ENCODE assay signal across 8 cellular contexts in the genomic region with DNA sequence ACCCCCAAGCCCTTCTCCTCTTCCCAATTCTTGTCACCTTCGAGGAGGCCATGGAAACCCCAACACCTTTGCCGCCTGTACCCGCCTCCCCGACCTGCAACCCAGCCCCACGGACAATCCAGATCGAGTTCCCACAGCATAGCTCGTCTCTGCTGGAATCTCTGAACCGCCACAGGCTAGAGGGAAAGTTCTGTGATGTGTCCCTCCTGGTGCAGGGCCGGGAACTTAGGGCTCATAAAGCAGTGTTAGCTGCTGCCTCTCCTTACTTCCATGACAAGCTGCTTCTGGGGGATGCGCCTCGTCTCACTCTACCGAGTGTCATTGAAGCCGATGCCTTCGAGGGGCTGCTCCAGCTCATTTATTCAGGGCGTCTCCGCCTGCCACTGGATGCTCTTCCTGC. TPM values are rescaled to one million over a fixed set of nuclear protein-coding genes. Genes with fewer than 3 reads are reported as not detected.
DNase-seq lines count a peak whose midpoint lies in the region; ATAC-seq and TF ChIP-seq lines count a peak whose summit lies in the region.

No MANE protein-coding gene starts in this region.

- no peaks in the 10 kb centered on the region; the same call in 1 of the 2 replicates for H3K36me3 ChIP-seq in Caco-2 (ENCODE audit: control insufficient read depth, insufficient read depth, low read length)
- peaks cover 15% of the 10 kb centered on the region; the same call in 1 of the 2 replicates for H3K36me3 ChIP-seq in PC-3 (ENCODE audit: low read depth, low read length)
- H3K36me3 ChIP-seq in esophagus muscularis mucosa = peaks cover 0 to 26% (median 19%) of the 10 kb centered on the region in 4 donors
- H3K36me3 ChIP-seq in ovary = no peaks in the 10 kb centered on the region

- TF ChIP-seq CTCF in Caco-2 (IDR thresholded peaks at IDR 0.05; ENCODE audit: insufficient read depth in 1 of 2, low read depth in 1 of 2, low read length in 1 of 2, severe bottlenecking in 1 of 2, unreplicated experiment in 1 of 2) (no peak), PC-3 (conservative IDR thresholded peaks at IDR 0.05; ENCODE audit: low read depth, low read length) (no peak), esophagus muscularis mucosa (IDR thresholded peaks at IDR 0.05) (no peak), ovary (IDR thresholded peaks at IDR 0.05) (no peak)

- POLR2A ChIA-PET in Caco-2 (lab: Charles Lee) (interaction anchor here (0.6 to 1.4 kb wide), 6 partner anchors 29 to 1640 kb away, joined by 3 to 8 read pairs (median 4); a partner anchor contains a TSS), PC-3 (lab: Charles Lee; ENCODE audit: unreplicated experiment) (interaction anchor here (0.6 kb wide), 1 partner anchor 364 kb away, joined by 6 read pairs; no protein-coding TSS in a partner anchor)

- H3K27me3 ChIP-seq in Caco-2 (replicated peaks; ENCODE audit: control insufficient read depth, insufficient read depth, low read length) (no peaks in the 10 kb centered on the region), PC-3 (ENCODE audit: low read length) (no peaks in the 10 kb centered on the region), esophagus muscularis mucosa (no peaks in the 10 kb centered on the region), ovary (no peaks in the 10 kb centered on the region)

- peak overlapping the region; percentile 79 for H3K4me3 ChIP-seq in Caco-2 (ENCODE audit: low read depth, low read length)
- peak overlapping the region; percentile 86 for H3K4me3 ChIP-seq in PC-3 (ENCODE audit: low read length)
- H3K4me3 ChIP-seq in esophagus muscularis mucosa = peak overlapping the region; percentile 79 to 97 (median 86)
- H3K4me3 ChIP-seq in ovary = peak overlapping the region; percentile 78

- CTCF ChIA-PET in Caco-2 (lab: Charles Lee) (interaction anchor here (0.6 to 1.1 kb wide), 3 partner anchors 35 to 256 kb away, joined by 3 to 5 read pairs (median 3); a partner anchor contains a TSS), PC-3 (lab: Charles Lee) (interaction anchor here (1.1 kb wide), 1 partner anchor 15 kb away, joined by 3 read pairs; no protein-coding TSS in a partner anchor)

- peak overlapping the region; percentile 82 for H3K9ac ChIP-seq in PC-3 (ENCODE audit: low read length)

- intact Hi-C loops in Caco-2 (cut with micrococcal nuclease; ENCODE audit: unreplicated experiment) (loop anchor here (2.0 kb wide), 1 partner anchor 26 kb away; no protein-coding TSS in a partner anchor), PC-3 (cut with micrococcal nuclease) (loop anchor here (10.0 kb wide), 1 partner anchor 100 kb away; no protein-coding TSS in a partner anchor), esophagus muscularis mucosa (cut with DNase I) (loop anchor here (10.0 kb wide), 2 partner anchors 60 to 120 kb away; a partner anchor contains a TSS), ovary (cut with DNase I) (loop anchor here in 1 of 4 donors (10.0 kb wide), 1 partner anchor 110 kb away; no protein-coding TSS in a partner anchor)

- H3K4me1 ChIP-seq in Caco-2 (no peaks in the 10 kb centered on the region), PC-3 (ENCODE audit: insufficient read depth, low read length) (peaks cover 13% of the 10 kb centered on the region), esophagus muscularis mucosa (peaks cover 17 to 35% (median 26%) of the 10 kb centered on the region in 4 donors), ovary (ENCODE audit: insufficient read depth) (peaks cover 6% of the 10 kb centered on the region)

- H4K20me1 ChIP-seq in PC-3 (ENCODE audit: low read length) = no peaks in the 10 kb centered on the region

- H3K27me3 Mint-ChIP-seq in Caco-2 (ENCODE audit: insufficient read depth, unreplicated experiment) = no peaks in the 10 kb centered on the region

- no peak for TF ChIP-seq EP300 in esophagus muscularis mucosa (IDR thresholded peaks at IDR 0.05)
- no peak for TF ChIP-seq EP300 in ovary (IDR thresholded peaks at IDR 0.05)

- 58% methylated on average over 9 of the region's 16 CpGs for WGBS in esophagus muscularis mucosa
- WGBS in ovary, 3 donors = 40 to 42% (median 41%) methylated on average over 16 of the region's 16 CpGs

- peak overlapping the region; percentile 97 for H3K4me3 Mint-ChIP-seq in Caco-2 (ENCODE audit: unreplicated experiment)

- H3K9me3 ChIP-seq in Caco-2 = no peaks in the 10 kb centered on the region
- H3K9me3 ChIP-seq in PC-3 (ENCODE audit: low read length) = no peaks in the 10 kb centered on the region
- H3K9me3 ChIP-seq in esophagus muscularis mucosa = no peaks in the 10 kb centered on the region
- no peaks in the 10 kb centered on the region for H3K9me3 ChIP-seq in ovary

- H3K27ac Mint-ChIP-seq in Caco-2 (ENCODE audit: unreplicated experiment) = peak overlapping the region; percentile 80

- H3K4me2 ChIP-seq in PC-3 (ENCODE audit: low read length) = peak overlapping the region; percentile 91

- H3K36me3 Mint-ChIP-seq in Caco-2 (ENCODE audit: insufficient read depth, unreplicated experiment) = peaks cover 13% of the 10 kb centered on the region

- peak overlapping the region; percentile 84 for H2AFZ ChIP-seq in PC-3 (ENCODE audit: low read length)

- H3K27ac ChIP-seq in PC-3 (ENCODE audit: low read length) (no peak overlapping the region), esophagus muscularis mucosa (replicated peaks in 1 of 4) (peak overlapping the region in 3 of 4 donors; percentile 80 to 88 (median 85)), ovary (peak overlapping the region in 1 of 2 donors; percentile 65)

- ATAC-seq in PC-3 (no peak), GM21786 (IDR thresholded peaks at IDR 0.05; ENCODE audit: unreplicated experiment) (no peak)

- H3F3A ChIP-seq in PC-3 (ENCODE audit: low read length, unreplicated experiment) = no peaks in the 10 kb centered on the region

- no peaks in the 10 kb centered on the region for H3K9me2 ChIP-seq in PC-3 (replicated peaks; ENCODE audit: low read length)

- BruUV-seq in Caco-2 (replicated peaks; lab: Mats Ljungman, UMichigan) = no TSS peak
- no TSS peak for BruUV-seq in PC-3 (replicated peaks; lab: Mats Ljungman, UMichigan)

- H3K4me1 Mint-ChIP-seq in Caco-2 (ENCODE audit: low read depth, unreplicated experiment) = peaks cover 19% of the 10 kb centered on the region

- TF ChIP-seq POLR2A in esophagus muscularis mucosa (IDR thresholded peaks at IDR 0.05; ENCODE audit: low read depth) (no peak), ovary (IDR thresholded peaks at IDR 0.05) (no peak)

- peaks cover 30% of the 10 kb centered on the region for H3K79me2 ChIP-seq in PC-3 (ENCODE audit: low read length)

- no peak for DNase-seq in Caco-2
- no peak for DNase-seq in PC-3
- no peak for DNase-seq in esophagus muscularis mucosa (ENCODE audit: extremely low spot score)
- DNase-seq in ovary = peak in 1 of 5 donors; percentile 24
- no peak for DNase-seq in kidney glomerular epithelial cell (lab: John Stamatoyannopoulos, UW)
- no peak for DNase-seq in stimulated activated CD8-positive, alpha-beta memory T cell treated with anti-CD3 and anti-CD28 coated beads, Interleukin-4, amount 100 ng/mL, for 48 hours
- no peak for DNase-seq in D341Med (ENCODE audit: low spot score)

- H3K9me3 Mint-ChIP-seq in Caco-2 (ENCODE audit: unreplicated experiment) = no peaks in the 10 kb centered on the region

RNA-seq across cellular contexts. Expression of a gene that starts 0.7 kb away (rescaled TPM):
- total RNA-seq in Caco-2 (2022) (11.4 and 12.5 TPM in 2 replicates), PC-3 (2014; rRNA removed) (7.0 and 9.1 TPM in 2 replicates), esophagus muscularis mucosa (1 to 10 TPM; 1.7 to 3.5 (median 3.0) TPM), ovary (10 to 100 TPM in 3 of 7 donors, 1 to 10 TPM in 4; 2.4 to 13.5 (median 8.8) TPM)
- polyA plus RNA-seq in ovary = 10 to 100 TPM in 1 of 2 donors, 1 to 10 TPM in 1; 5.5 to 10.8 TPM

RNA-seq across cellular contexts. Expression of a gene that starts 35.2 kb away (rescaled TPM):
- total RNA-seq in Caco-2 (2022) = 17.1 and 18.3 TPM in 2 replicates
- 1.9 and 2.9 TPM in 2 replicates for total RNA-seq in PC-3 (2014; rRNA removed)
- 10 to 100 TPM in 3 of 4 donors, 1 to 10 TPM in 1; 8.0 to 17.6 (median 13.2) TPM for total RNA-seq in esophagus muscularis mucosa
- 10 to 100 TPM; 17.5 to 60.0 (median 43.1) TPM for total RNA-seq in ovary
- 10 to 100 TPM; 14.6 to 29.8 TPM for polyA plus RNA-seq in ovary

RNA-seq across cellular contexts. Expression of a gene that starts 37.1 kb away (rescaled TPM):
- total RNA-seq in Caco-2 (2022) (166 and 177 TPM in 2 replicates), PC-3 (2014; rRNA removed) (227 and 242 TPM in 2 replicates), esophagus muscularis mucosa (100 to 1,000 TPM; 109 to 136 (median 123) TPM), ovary (100 to 1,000 TPM; 125 to 238 (median 177) TPM)
- 100 to 1,000 TPM; 173 to 250 TPM for polyA plus RNA-seq in ovary

RNA-seq across cellular contexts. Expression of a gene that starts 44.2 kb away (rescaled TPM):
- total RNA-seq in Caco-2 (2022) (23.6 and 26.4 TPM in 2 replicates), PC-3 (2014; rRNA removed) (36.6 and 40.3 TPM in 2 replicates), esophagus muscularis mucosa (10 to 100 TPM; 68.5 to 91.5 (median 84.9) TPM), ovary (100 to 1,000 TPM in 5 of 7 donors, 10 to 100 TPM in 2; 94.3 to 182 (median 123) TPM)
- polyA plus RNA-seq in ovary = 100 to 1,000 TPM in 1 of 2 donors, 10 to 100 TPM in 1; 80.7 to 179 TPM
